1 cellular context compared by ENCODE assay signal in genomic region chr18:3504637-3505036, GRCh38.
TF ChIP-seq lines count a peak whose summit lies in the region.

No MANE protein-coding gene starts in this region.

TF ChIP-seq in WTC11, 78 proteins besides CTCF, POLR2A, EP300 and RAD21 (continued from another document):
- TF ChIP-seq AR (CRISPR knock-in tag; IDR thresholded peaks at IDR 0.05): no peak
- no peak for TF ChIP-seq ZNF219 (CRISPR knock-in tag; IDR thresholded peaks at IDR 0.05; ENCODE audit: borderline replicate concordance)
- no peak for TF ChIP-seq ESRRA (CRISPR knock-in tag; IDR thresholded peaks at IDR 0.05; ENCODE audit: borderline replicate concordance)
- TF ChIP-seq ZNF121 (CRISPR knock-in tag; IDR thresholded peaks at IDR 0.05): no peak
- TF ChIP-seq ZNF423 (CRISPR knock-in tag; IDR thresholded peaks at IDR 0.05): no peak
- no peak for TF ChIP-seq TEAD1 (CRISPR knock-in tag; IDR thresholded peaks at IDR 0.05)
- TF ChIP-seq ATF3 (CRISPR knock-in tag; conservative IDR thresholded peaks at IDR 0.05): no peak
- no peak for TF ChIP-seq SMAD4 (CRISPR knock-in tag; IDR thresholded peaks at IDR 0.05)
- TF ChIP-seq, protein P1, sequence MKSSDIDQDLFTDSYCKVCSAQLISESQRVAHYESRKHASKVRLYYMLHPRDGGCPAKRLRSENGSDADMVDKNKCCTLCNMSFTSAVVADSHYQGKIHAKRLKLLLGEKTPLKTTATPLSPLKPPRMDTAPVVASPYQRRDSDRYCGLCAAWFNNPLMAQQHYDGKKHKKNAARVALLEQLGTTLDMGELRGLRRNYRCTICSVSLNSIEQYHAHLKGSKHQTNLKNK (CRISPR knock-in tag; IDR thresholded peaks at IDR 0.05): no peak
- no peak for TF ChIP-seq ZNF263 (CRISPR knock-in tag; IDR thresholded peaks at IDR 0.05; ENCODE audit: low read depth)
- TF ChIP-seq RORB (CRISPR knock-in tag; IDR thresholded peaks at IDR 0.05): no peak
